ENCODE assay signal across 9 cellular contexts in genomic region chr10:26479766-26480492, GRCh38. TPM values are rescaled to one million over a fixed set of nuclear protein-coding genes. Genes with fewer than 3 reads are reported as not detected.
A peak's percentile ranks its signal among the peaks of the same experiment; 100 is the strongest.
DNase-seq lines count a peak whose midpoint lies in the region; ATAC-seq, FAIRE-seq and TF ChIP-seq lines count a peak whose summit lies in the region.
"Had no signal": no experiment of that assay in that cellular context is flagged by ENCODE, and none has a peak within 500 bp of the region (broad histone marks: within the 10 kb centered on the region; RNA-seq: fewer than 3 reads in every experiment).

No MANE protein-coding gene starts in this region.

- no peak overlapping the region for H3K4me2 ChIP-seq in HepG2 (ENCODE audit: low read depth, low read length)

- peak overlapping the region; percentile 85 to 89 for H3K27ac Mint-ChIP-seq in activated naive CD4-positive, alpha-beta T cell treated with anti-CD3 and anti-CD28 coated beads, Interleukin-2, amount 50 U/mL, for 72 hours

- no peaks in the 10 kb centered on the region for H3K79me2 ChIP-seq in HepG2 (ENCODE audit: insufficient read depth, low read length)

- ATAC-seq in HepG2 (no peak), upper lobe of right lung (peak; percentile 71)
- ATAC-seq in activated naive CD4-positive, alpha-beta T cell treated with anti-CD3 and anti-CD28 coated beads, Interleukin-2, amount 50 U/mL, for 72 hours: peak; percentile 46 to 57

- no peak for DNase-seq in HepG2 (ENCODE audit: low spot score)
- peak; percentile 95 for DNase-seq in Jurkat, Clone E6-1 (ENCODE audit: low read depth, low spot score)
- DNase-seq in activated naive CD4-positive, alpha-beta T cell treated with anti-CD3 and anti-CD28 coated beads, Interleukin-2, amount 50 U/mL, for 72 hours (ENCODE audit: low spot score in 2 of 2): no peak
- no peak for DNase-seq in upper lobe of right lung
- no peak for DNase-seq in thyroid gland
- no peak for DNase-seq in prostate gland (ENCODE audit: low spot score)
- DNase-seq in HAP-1 (ENCODE audit: low spot score in 2 of 2): no peak
- DNase-seq: Calu3 had no signal

- intact Hi-C loops in HepG2 (cut with micrococcal nuclease; ENCODE audit: unreplicated experiment): no loop called here
- intact Hi-C loops in upper lobe of right lung (cut with DNase I): no loop called here
- intact Hi-C loops in thyroid gland (cut with DNase I): no loop called here
- intact Hi-C loops in prostate gland (cut with DNase I): no loop called here

- no peaks in the 10 kb centered on the region for H3K9me3 Mint-ChIP-seq in activated naive CD4-positive, alpha-beta T cell treated with anti-CD3 and anti-CD28 coated beads, Interleukin-2, amount 50 U/mL, for 72 hours

- peaks cover 3 to 10% (median 6%) of the 10 kb centered on the region in 4 donors for H3K4me1 ChIP-seq in liver (ENCODE audit: control insufficient read depth in 4 of 4, insufficient read depth in 4 of 4, low read length in 3 of 4)
- H3K4me1 ChIP-seq in HepG2 (ENCODE audit: insufficient read depth, low read length): peaks cover 13% of the 10 kb centered on the region; the same call in 1 of the 2 replicates
- H3K4me1 ChIP-seq in upper lobe of right lung: peaks cover 17% of the 10 kb centered on the region
- peaks cover 5 to 14% of the 10 kb centered on the region in 2 donors for H3K4me1 ChIP-seq in thyroid gland
- no peaks in the 10 kb centered on the region for H3K4me1 ChIP-seq in prostate gland (replicated peaks)
- H3K4me1 ChIP-seq in HAP-1: no peaks in the 10 kb centered on the region

- FAIRE-seq in HepG2 (lab: Jason Lieb, UNC): no peak

- H3K9me3 ChIP-seq in liver (ENCODE audit: control insufficient read depth in 4 of 4, low read length in 3 of 4): no peaks in the 10 kb centered on the region
- H3K9me3 ChIP-seq in HepG2 (ENCODE audit: low read length): no peaks in the 10 kb centered on the region
- no peaks in the 10 kb centered on the region for H3K9me3 ChIP-seq in upper lobe of right lung
- no peaks in the 10 kb centered on the region for H3K9me3 ChIP-seq in thyroid gland
- no peaks in the 10 kb centered on the region for H3K9me3 ChIP-seq in prostate gland
- H3K9me3 ChIP-seq in HAP-1: no peaks in the 10 kb centered on the region

- BruUV-seq in HepG2 (replicated peaks; lab: Mats Ljungman, UMichigan): no TSS peak

- TF ChIP-seq EP300 in HepG2 (IDR thresholded peaks at IDR 0.05; ENCODE audit: low read depth in 2 of 2, low read length in 2 of 2) (no peak), HepG2 (CRISPR knock-in tag; IDR thresholded peaks at IDR 0.05; ENCODE audit: borderline replicate concordance) (no peak)

- WGBS in liver: 84% methylated on average over 6 of the region's 6 CpGs
- whole genome bisulfite sequencing in HepG2 (ENCODE audit: low lambda C conversion rate): 32% methylated on average over 6 of the region's 6 CpGs
- whole genome bisulfite sequencing in thyroid gland, 2 donors: 77 to 90% methylated on average over 2 to 6 of the region's 6 CpGs
- 93% methylated on average over 6 of the region's 6 CpGs for WGBS in prostate gland

- POLR2A ChIA-PET in HepG2 (lab: Yijun Ruan, JAX): no interaction called here

- TF ChIP-seq RAD21 in liver (IDR thresholded peaks at IDR 0.05) (no peak), HepG2 (CRISPR knock-in tag; IDR thresholded peaks at IDR 0.05) (no peak)

- no peak for TF ChIP-seq CTCF in liver (IDR thresholded peaks at IDR 0.05; ENCODE audit: low read depth, low read length, missing input control)
- no peak for TF ChIP-seq CTCF in HepG2 (CRISPR knock-in tag; IDR thresholded peaks at IDR 0.05)
- TF ChIP-seq CTCF in upper lobe of right lung (IDR thresholded peaks at IDR 0.05): no peak
- TF ChIP-seq CTCF in thyroid gland (IDR thresholded peaks at IDR 0.05): no peak
- TF ChIP-seq CTCF in prostate gland (IDR thresholded peaks at IDR 0.05): no peak

- H2AFZ ChIP-seq in HepG2 (ENCODE audit: low read length): no peak overlapping the region

- CTCF ChIA-PET in HepG2 (lab: Yijun Ruan, JAX; ENCODE audit: low intra/inter-chr PET ratio, low total read pairs): no interaction called here

- H3K9ac ChIP-seq in liver (ENCODE audit: low read depth in 1 of 2, low read length in 2 of 2) (no peak overlapping the region), HepG2 (ENCODE audit: insufficient read depth, low read depth, low read length) (no peak overlapping the region)

- in situ Hi-C loops in HepG2 (cut with HindIII; ENCODE audit: extremely low pct_ligation_motif_present, low pct_unique_long_range_greater_than_20kb): no loop called here
- in situ Hi-C loops in HAP-1 (cut with MboI; ENCODE audit: low sequenced_read_pairs): no loop called here

- H3K36me3 Mint-ChIP-seq in activated naive CD4-positive, alpha-beta T cell treated with anti-CD3 and anti-CD28 coated beads, Interleukin-2, amount 50 U/mL, for 72 hours: peaks cover 25 to 26% of the 10 kb centered on the region in 2 donors

- H3K36me3 ChIP-seq in liver (ENCODE audit: control insufficient read depth in 4 of 4, insufficient read depth in 3 of 4, low read depth in 1 of 4, low read length in 3 of 4) (no peaks in the 10 kb centered on the region), HepG2 (replicated peaks in 1 of 2; ENCODE audit: control insufficient read depth in 1 of 2, insufficient read depth in 2 of 2, low read length in 2 of 2) (no peaks in the 10 kb centered on the region), upper lobe of right lung (no peaks in the 10 kb centered on the region), thyroid gland (no peaks in the 10 kb centered on the region), prostate gland (no peaks in the 10 kb centered on the region), HAP-1 (replicated peaks) (no peaks in the 10 kb centered on the region)

- H4K20me1 ChIP-seq in HepG2 (ENCODE audit: insufficient read depth, low read length): no peaks in the 10 kb centered on the region

- H3K27ac ChIP-seq in liver (ENCODE audit: low read depth in 1 of 2, low read length in 2 of 2) (peak overlapping the region; percentile 28 to 31), HepG2 (ENCODE audit: extremely low read length, insufficient read depth, low read length) (no peak overlapping the region), upper lobe of right lung (peak overlapping the region; percentile 5), thyroid gland (peak overlapping the region in 1 of 3 donors; percentile 56), prostate gland (no peak overlapping the region)

- no peak overlapping the region for H3K4me3 ChIP-seq in liver (ENCODE audit: low read depth in 1 of 3, low read length in 3 of 3)
- no peak overlapping the region for H3K4me3 ChIP-seq in HepG2 (replicated peaks in 1 of 3; ENCODE audit: insufficient read depth in 1 of 3, low read depth in 2 of 3, low read length in 3 of 3)
- peak overlapping the region; percentile 6 for H3K4me3 ChIP-seq in Jurkat, Clone E6-1 (ENCODE audit: low read length)
- H3K4me3 ChIP-seq in upper lobe of right lung: no peak overlapping the region
- H3K4me3 ChIP-seq in thyroid gland (replicated peaks in 1 of 3): no peak overlapping the region
- no peak overlapping the region for H3K4me3 ChIP-seq in prostate gland
- H3K4me3 ChIP-seq in HAP-1: no peak overlapping the region

- TF ChIP-seq POLR2A in HepG2 (IDR thresholded peaks at IDR 0.05; ENCODE audit: insufficient read depth in 1 of 2, low read depth in 2 of 2, low read length in 2 of 2): no peak
- TF ChIP-seq POLR2A in thyroid gland (IDR thresholded peaks at IDR 0.05): no peak
- no peak for TF ChIP-seq POLR2A in prostate gland (IDR thresholded peaks at IDR 0.05)

- H3K27me3 ChIP-seq in liver (ENCODE audit: control insufficient read depth in 4 of 4, insufficient read depth in 4 of 4, low read length in 3 of 4) (no peaks in the 10 kb centered on the region), HepG2 (ENCODE audit: control insufficient read depth in 1 of 2, insufficient read depth in 2 of 2, low read length in 2 of 2) (no peaks in the 10 kb centered on the region; a peak in 1 of 5 replicates), upper lobe of right lung (no peaks in the 10 kb centered on the region), thyroid gland (no peaks in the 10 kb centered on the region), prostate gland (replicated peaks; ENCODE audit: insufficient read depth) (no peaks in the 10 kb centered on the region), HAP-1 (ENCODE audit: low read depth) (no peaks in the 10 kb centered on the region)

TF ChIP-seq in liver, 16 proteins besides CTCF, POLR2A, EP300 and RAD21:
- TF ChIP-seq YY1 (IDR thresholded peaks at IDR 0.05) (no peak), SP1 (IDR thresholded peaks at IDR 0.05) (no peak), FOXA1 (IDR thresholded peaks at IDR 0.05) (no peak)
TF ChIP-seq in liver: peak in this region for 0.

RNA-seq across cellular contexts. Expression of gene APBB1IP, which starts 41.8 kb away (rescaled TPM):
- 10 to 100 TPM in 1 of 2 donors, 1 to 10 TPM in 1; 9.3 to 28.4 TPM for total RNA-seq in liver
- polyA plus RNA-seq in liver: 10 to 100 TPM; 11.2 to 14.3 TPM
- not detected in 2 replicates for total RNA-seq in HepG2 (2016; rRNA removed; fragmentation: Illumina TruSeq; extraction: Trizol)
- total RNA-seq in HepG2 (2016; cell fraction: cytosol; rRNA removed; fragmentation: Illumina TruSeq; extraction: Trizol; ENCODE audit: low read depth): not detected in 2 replicates
- not detected in 2 replicates for total RNA-seq in HepG2 (2016; cell fraction: insoluble cytoplasmic fraction; rRNA removed; fragmentation: Illumina TruSeq; extraction: Trizol)
- not detected in 2 replicates for total RNA-seq in HepG2 (2016; cell fraction: membrane; rRNA removed; fragmentation: Illumina TruSeq; extraction: Trizol)
- not detected in 2 replicates for total RNA-seq in HepG2 (2016; cell fraction: nucleus; rRNA removed; fragmentation: Illumina TruSeq; extraction: Trizol)
- 0.08 TPM in 1 of 2 replicates, not detected in the other for polyA plus RNA-seq in HepG2 (2011; rRNA removed)
- polyA plus RNA-seq in HepG2 (2011; cell fraction: cytosol; rRNA removed): not detected in 2 replicates
- not detected in 2 replicates for polyA plus RNA-seq in HepG2 (2011; cell fraction: nucleus; rRNA removed)
- polyA plus RNA-seq in HepG2 (2012): not detected in 2 replicates
- polyA plus RNA-seq in HepG2 (2016; cell fraction: cytosol; fragmentation: Illumina TruSeq; extraction: Trizol; ENCODE audit: low read depth): not detected in 2 replicates
- not detected in 2 replicates for polyA plus RNA-seq in HepG2 (2016; cell fraction: insoluble cytoplasmic fraction; fragmentation: Illumina TruSeq; extraction: Trizol; ENCODE audit: low read depth)
- not detected in 2 replicates for polyA plus RNA-seq in HepG2 (2016; cell fraction: membrane; fragmentation: Illumina TruSeq; extraction: Trizol; ENCODE audit: low read depth)
- not detected in 2 replicates for polyA plus RNA-seq in HepG2 (2016; cell fraction: nucleus; fragmentation: Illumina TruSeq; extraction: Trizol; ENCODE audit: insufficient read depth, low read depth)
- polyA minus RNA-seq in HepG2 (2011; rRNA and poly(A)+ RNA removed; ENCODE audit: low replicate concordance): 0.05 TPM in 1 of 2 replicates, not detected in the other
- polyA minus RNA-seq in HepG2 (2011; cell fraction: cytosol; rRNA and poly(A)+ RNA removed): not detected in 2 replicates
- polyA minus RNA-seq in HepG2 (2011; cell fraction: nucleus; rRNA and poly(A)+ RNA removed): not detected in 2 replicates
- polyA plus RNA-seq in Jurkat, Clone E6-1 (2012; ENCODE audit: insufficient read depth, insufficient read length): 36.8 TPM
- total RNA-seq in activated naive CD4-positive, alpha-beta T cell treated with anti-CD3 and anti-CD28 coated beads, Interleukin-2, amount 50 U/mL, for 72 hours: 10 to 100 TPM; 31.1 to 43.1 TPM
- 19.2 TPM for total RNA-seq in upper lobe of right lung
- 1 to 10 TPM; 1.5 to 4.3 (median 2.2) TPM for total RNA-seq in thyroid gland
- total RNA-seq in prostate gland: 1 to 10 TPM; 1.3 to 3.1 TPM

Comparison
In these comparisons a context has a peak if more than half of its experiments do, and no peak if none do; other contexts are left out.
1. H3K27ac ChIP-seq: peak in liver (2 of 2) and upper lobe of right lung (single experiment); none in HepG2 (single experiment) and prostate gland (0 of 2).